ENCODE assay signal across 8 cellular contexts in genomic region chr19:33373701-33374405, GRCh38. TPM values are rescaled to one million over a fixed set of nuclear protein-coding genes. Genes with fewer than 3 reads are reported as not detected.
DNase-seq lines count a peak whose midpoint lies in the region; ATAC-seq and TF ChIP-seq lines count a peak whose summit lies in the region.

TSS of gene CEBPG (plus strand) at chr19:33373709. CDS start at chr19:33379240, 5,531 bp downstream.

- H4K20me1 ChIP-seq in neural cell (ENCODE audit: insufficient read depth) = peaks cover 10% of the 10 kb centered on the region

- DNase-seq in CD14-positive monocyte (ENCODE audit: low spot score) (no peak), NCI-H69 (lab: John Stamatoyannopoulos, UW) (peak; percentile 82), fibroblast of mammary gland (ENCODE audit: low read depth) (peak; percentile 30), type B pancreatic cell (ENCODE audit: extremely low spot score, unreplicated experiment) (peak; percentile 79)
- DNase-seq in activated T-cell treated with anti-CD3 and anti-CD28 coated beads, Interleukin-2, amount 50 U/mL, for 72 hours = peak; percentile 78 to 83

- H3K4me3 ChIP-seq in fibroblast of mammary gland (ENCODE audit: control insufficient read depth, low read depth, low read length) = peak within 1 kb of the TSS; percentile 59
- H3K4me3 ChIP-seq in neural cell (ENCODE audit: low read length) = peak within 1 kb of the TSS; percentile 80

- peak within 1 kb of the TSS; percentile 88 for H3K9ac ChIP-seq in neural cell (ENCODE audit: low read length)

- no peaks in the 10 kb centered on the region for H3F3A ChIP-seq in neural cell (ENCODE audit: insufficient read depth, low read length, poor library complexity, severe bottlenecking)

- H3K27me3 ChIP-seq in neural cell (ENCODE audit: insufficient read depth, low read depth, low read length) = no peaks in the 10 kb centered on the region

- H3K27ac Mint-ChIP-seq in CD14-positive monocyte (peak within 1 kb of the TSS; percentile 89 to 98 (median 94)), type B pancreatic cell (peak within 1 kb of the TSS; percentile 88)
- H3K27ac Mint-ChIP-seq in activated T-cell treated with anti-CD3 and anti-CD28 coated beads, Interleukin-2, amount 50 U/mL, for 72 hours = peak within 1 kb of the TSS; percentile 99

- H3K27ac ChIP-seq in neural cell (ENCODE audit: low read length) = peak within 1 kb of the TSS; percentile 84

- ATAC-seq in GM18868 (IDR thresholded peaks at IDR 0.05; ENCODE audit: unreplicated experiment) (peak; percentile 45), HG03060 (IDR thresholded peaks at IDR 0.05; ENCODE audit: low read depth, unreplicated experiment) (peak; percentile 25)
- ATAC-seq in activated T-cell treated with anti-CD3 and anti-CD28 coated beads, Interleukin-2, amount 50 U/mL, for 72 hours (replicated peaks in 1 of 2) = peak; percentile 67

- TF ChIP-seq EP300 in neural cell (conservative IDR thresholded peaks at IDR 0.05; ENCODE audit: poor library complexity, severe bottlenecking) = peak; percentile 36

- H3K4me1 Mint-ChIP-seq in CD14-positive monocyte (peaks cover 63% of the 10 kb centered on the region), type B pancreatic cell (ENCODE audit: unreplicated experiment) (peaks cover 36% of the 10 kb centered on the region)
- peaks cover 51% of the 10 kb centered on the region for H3K4me1 Mint-ChIP-seq in activated T-cell treated with anti-CD3 and anti-CD28 coated beads, Interleukin-2, amount 50 U/mL, for 72 hours (ENCODE audit: low read depth)

- H3K36me3 ChIP-seq in neural cell (ENCODE audit: insufficient read depth, low read length) = no peaks in the 10 kb centered on the region

- H3K36me3 Mint-ChIP-seq in CD14-positive monocyte (peaks cover 12 to 13% of the 10 kb centered on the region in 2 donors), type B pancreatic cell (peaks cover 16% of the 10 kb centered on the region)
- H3K36me3 Mint-ChIP-seq in activated T-cell treated with anti-CD3 and anti-CD28 coated beads, Interleukin-2, amount 50 U/mL, for 72 hours (ENCODE audit: insufficient read depth in 2 of 2) = peaks cover 10 to 21% of the 10 kb centered on the region in 2 donors

- peaks cover 48% of the 10 kb centered on the region for H3K79me2 ChIP-seq in neural cell (replicated peaks; ENCODE audit: insufficient read depth, low read length)

- peak within 1 kb of the TSS; percentile 85 to 96 for H3K4me3 Mint-ChIP-seq in CD14-positive monocyte
- peak within 1 kb of the TSS; percentile 92 to 99 for H3K4me3 Mint-ChIP-seq in activated T-cell treated with anti-CD3 and anti-CD28 coated beads, Interleukin-2, amount 50 U/mL, for 72 hours
- peak within 1 kb of the TSS; percentile 90 for H3K4me3 Mint-ChIP-seq in type B pancreatic cell

- peak within 1 kb of the TSS; percentile 89 for H3K4me2 ChIP-seq in neural cell (ENCODE audit: low read length)

- no peak for TF ChIP-seq RAD21 in neural cell (conservative IDR thresholded peaks at IDR 0.05)

- peak within 1 kb of the TSS; percentile 69 for H2AFZ ChIP-seq in neural cell (ENCODE audit: low read depth, low read length)

- intact Hi-C loops in CD14-positive monocyte (cut with micrococcal nuclease) = loop anchor here (5.0 to 10.0 kb wide), 5 partner anchors 42 to 679 kb away; partner anchors contain the start of genes CEBPA (in 1 of the 2) and NUDT19 (in 1 of the 2)

- H3K9me3 ChIP-seq in neural cell (ENCODE audit: low read length) = no peaks in the 10 kb centered on the region

- H3K9me2 ChIP-seq in neural cell (ENCODE audit: insufficient read depth, low read length) = no peaks in the 10 kb centered on the region

- TF ChIP-seq CTCF in CD14-positive monocyte (IDR thresholded peaks at IDR 0.05) (no peak), fibroblast of mammary gland (conservative IDR thresholded peaks at IDR 0.05; ENCODE audit: control insufficient read depth, insufficient read depth, low read depth, low read length) (no peak), neural cell (IDR thresholded peaks at IDR 0.05; ENCODE audit: poor library complexity, severe bottlenecking) (peak; percentile 50), type B pancreatic cell (conservative IDR thresholded peaks at IDR 0.05) (peak; percentile 51)

- H3K9me3 Mint-ChIP-seq in CD14-positive monocyte (peaks cover 0 to 2% (median 0%) of the 10 kb centered on the region in 7 donors), type B pancreatic cell (no peaks in the 10 kb centered on the region)
- no peaks in the 10 kb centered on the region for H3K9me3 Mint-ChIP-seq in activated T-cell treated with anti-CD3 and anti-CD28 coated beads, Interleukin-2, amount 50 U/mL, for 72 hours

- no peaks in the 10 kb centered on the region for H3K27me3 Mint-ChIP-seq in CD14-positive monocyte (ENCODE audit: low read depth in 3 of 3)
- no peaks in the 10 kb centered on the region for H3K27me3 Mint-ChIP-seq in activated T-cell treated with anti-CD3 and anti-CD28 coated beads, Interleukin-2, amount 50 U/mL, for 72 hours (ENCODE audit: low read depth)
- no peaks in the 10 kb centered on the region for H3K27me3 Mint-ChIP-seq in type B pancreatic cell

TF ChIP-seq in neural cell, 6 proteins besides CTCF, POLR2A, EP300 and RAD21:
- TF ChIP-seq EZH2 (IDR thresholded peaks at IDR 0.05; ENCODE audit: borderline replicate concordance, insufficient read depth, low read length, poor library complexity, severe bottlenecking) = no peak
- peak; percentile 94 for TF ChIP-seq POLR2AphosphoS5 (IDR thresholded peaks at IDR 0.05)
- TF ChIP-seq SMC3 (conservative IDR thresholded peaks at IDR 0.05; ENCODE audit: poor library complexity) = peak; percentile 6
- TF ChIP-seq MXI1 (conservative IDR thresholded peaks at IDR 0.05; ENCODE audit: poor library complexity, severe bottlenecking) = peak; percentile 44
- TF ChIP-seq TAF1 (IDR thresholded peaks at IDR 0.05; ENCODE audit: low read depth) = no peak
- TF ChIP-seq, protein P1, sequence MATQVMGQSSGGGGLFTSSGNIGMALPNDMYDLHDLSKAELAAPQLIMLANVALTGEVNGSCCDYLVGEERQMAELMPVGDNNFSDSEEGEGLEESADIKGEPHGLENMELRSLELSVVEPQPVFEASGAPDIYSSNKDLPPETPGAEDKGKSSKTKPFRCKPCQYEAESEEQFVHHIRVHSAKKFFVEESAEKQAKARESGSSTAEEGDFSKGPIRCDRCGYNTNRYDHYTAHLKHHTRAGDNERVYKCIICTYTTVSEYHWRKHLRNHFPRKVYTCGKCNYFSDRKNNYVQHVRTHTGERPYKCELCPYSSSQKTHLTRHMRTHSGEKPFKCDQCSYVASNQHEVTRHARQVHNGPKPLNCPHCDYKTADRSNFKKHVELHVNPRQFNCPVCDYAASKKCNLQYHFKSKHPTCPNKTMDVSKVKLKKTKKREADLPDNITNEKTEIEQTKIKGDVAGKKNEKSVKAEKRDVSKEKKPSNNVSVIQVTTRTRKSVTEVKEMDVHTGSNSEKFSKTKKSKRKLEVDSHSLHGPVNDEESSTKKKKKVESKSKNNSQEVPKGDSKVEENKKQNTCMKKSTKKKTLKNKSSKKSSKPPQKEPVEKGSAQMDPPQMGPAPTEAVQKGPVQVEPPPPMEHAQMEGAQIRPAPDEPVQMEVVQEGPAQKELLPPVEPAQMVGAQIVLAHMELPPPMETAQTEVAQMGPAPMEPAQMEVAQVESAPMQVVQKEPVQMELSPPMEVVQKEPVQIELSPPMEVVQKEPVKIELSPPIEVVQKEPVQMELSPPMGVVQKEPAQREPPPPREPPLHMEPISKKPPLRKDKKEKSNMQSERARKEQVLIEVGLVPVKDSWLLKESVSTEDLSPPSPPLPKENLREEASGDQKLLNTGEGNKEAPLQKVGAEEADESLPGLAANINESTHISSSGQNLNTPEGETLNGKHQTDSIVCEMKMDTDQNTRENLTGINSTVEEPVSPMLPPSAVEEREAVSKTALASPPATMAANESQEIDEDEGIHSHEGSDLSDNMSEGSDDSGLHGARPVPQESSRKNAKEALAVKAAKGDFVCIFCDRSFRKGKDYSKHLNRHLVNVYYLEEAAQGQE (IDR thresholded peaks at IDR 0.05; ENCODE audit: borderline replicate concordance) = peak; percentile 45
TF ChIP-seq in neural cell: peak in this region for 4.

RNA-seq across cellular contexts. Expression of gene CEBPG, which starts in this region (rescaled TPM):
- polyA plus RNA-seq in CD14-positive monocyte = 10 to 100 TPM; 16.8 to 17.8 TPM
- total RNA-seq in activated T-cell treated with anti-CD3 and anti-CD28 coated beads, Interleukin-2, amount 50 U/mL, for 72 hours = 10 to 100 TPM; 50.8 to 52.1 TPM
- 64.6 and 67.5 TPM in 2 replicates for polyA plus RNA-seq in neural cell
- 88.1 and 96.4 TPM in 2 replicates for polyA minus RNA-seq in neural cell
- total RNA-seq in type B pancreatic cell (ENCODE audit: low replicate concordance) = 28.7 and 30.1 TPM in 2 replicates

Comparison
In these comparisons a context has a peak if more than half of its experiments do, and no peak if none do; other contexts are left out.
1. CTCF ChIP-seq: peak in neural cell (single experiment) and type B pancreatic cell (single experiment); none in CD14-positive monocyte (single experiment) and fibroblast of mammary gland (single experiment).
2. Peak in every context shown above with its lines, with median percentiles within 50 percentile points of each other: H3K27ac Mint-ChIP-seq, H3K4me3 Mint-ChIP-seq and ATAC-seq.